In the genomic region with DNA sequence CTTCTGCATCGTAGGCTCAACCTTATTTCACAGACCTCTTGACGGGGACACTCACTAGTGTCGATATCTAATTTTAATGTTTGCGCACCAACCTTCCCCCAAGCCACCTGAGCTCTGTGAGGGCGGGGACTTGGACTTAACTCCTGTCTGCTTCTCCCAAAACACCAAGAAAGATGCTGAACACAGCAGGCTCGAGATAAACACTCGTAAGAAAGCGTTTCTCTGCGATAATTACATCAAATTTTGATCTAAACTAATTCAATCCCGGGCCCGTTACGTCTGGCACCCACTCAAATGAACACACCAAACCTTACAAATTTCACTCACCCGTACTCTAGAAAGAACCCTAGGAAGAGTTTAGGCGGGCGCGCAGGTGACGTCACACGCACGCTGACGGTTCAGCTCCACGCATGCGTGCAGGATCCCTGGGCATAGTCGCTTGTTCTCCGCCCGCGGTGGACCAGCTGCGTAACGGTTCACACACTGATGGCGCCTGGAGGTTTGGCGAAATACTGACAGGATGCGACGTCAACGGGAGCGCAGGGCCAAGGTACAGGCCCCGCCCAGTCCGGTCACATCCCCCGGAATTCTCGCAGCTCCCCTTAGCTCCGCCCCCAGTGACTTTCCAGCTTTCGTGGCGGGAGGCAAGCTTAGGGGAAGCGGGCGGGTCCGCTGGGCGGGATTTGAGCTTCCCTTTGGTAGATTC, we compare ENCODE assay signal across 8 cellular contexts. TPM values are rescaled to one million over a fixed set of nuclear protein-coding genes. Genes with fewer than 3 reads are reported as not detected.
A peak's percentile ranks its signal among the peaks of the same experiment; 100 is the strongest.
DNase-seq lines count a peak whose midpoint lies in the region; ATAC-seq and TF ChIP-seq lines count a peak whose summit lies in the region.

A gene with protein sequence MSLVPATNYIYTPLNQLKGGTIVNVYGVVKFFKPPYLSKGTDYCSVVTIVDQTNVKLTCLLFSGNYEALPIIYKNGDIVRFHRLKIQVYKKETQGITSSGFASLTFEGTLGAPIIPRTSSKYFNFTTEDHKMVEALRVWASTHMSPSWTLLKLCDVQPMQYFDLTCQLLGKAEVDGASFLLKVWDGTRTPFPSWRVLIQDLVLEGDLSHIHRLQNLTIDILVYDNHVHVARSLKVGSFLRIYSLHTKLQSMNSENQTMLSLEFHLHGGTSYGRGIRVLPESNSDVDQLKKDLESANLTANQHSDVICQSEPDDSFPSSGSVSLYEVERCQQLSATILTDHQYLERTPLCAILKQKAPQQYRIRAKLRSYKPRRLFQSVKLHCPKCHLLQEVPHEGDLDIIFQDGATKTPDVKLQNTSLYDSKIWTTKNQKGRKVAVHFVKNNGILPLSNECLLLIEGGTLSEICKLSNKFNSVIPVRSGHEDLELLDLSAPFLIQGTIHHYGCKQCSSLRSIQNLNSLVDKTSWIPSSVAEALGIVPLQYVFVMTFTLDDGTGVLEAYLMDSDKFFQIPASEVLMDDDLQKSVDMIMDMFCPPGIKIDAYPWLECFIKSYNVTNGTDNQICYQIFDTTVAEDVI (minus strand): TSS at position 359 of the 706 bp plus-strand sequence. CDS start 32,652 bp downstream, outside the sequence.

- H3K9me3 ChIP-seq in OCI-LY3 (ENCODE audit: insufficient read depth, low read length) = no peaks in the 10 kb centered on the region

- H3K27ac ChIP-seq in OCI-LY3 (ENCODE audit: low read length) = peak within 1 kb of the TSS; percentile 69

- ATAC-seq in GM21515 (IDR thresholded peaks at IDR 0.05; ENCODE audit: unreplicated experiment) = peak; percentile 100

- H3K4me3 ChIP-seq in OCI-LY3 (ENCODE audit: low read length) = peak within 1 kb of the TSS; percentile 81

- H3K27me3 Mint-ChIP-seq in endothelial cell (ENCODE audit: unreplicated experiment) = peaks cover 6% of the 10 kb centered on the region
- H3K27me3 Mint-ChIP-seq in mesothelial cell of epicardium (ENCODE audit: low read depth) = no peaks in the 10 kb centered on the region

- peaks cover 40% of the 10 kb centered on the region for H3K79me2 ChIP-seq in OCI-LY3 (ENCODE audit: low read length)

- DNase-seq in D341Med (ENCODE audit: low spot score) (peak; percentile 95), HuH-7 (ENCODE audit: low spot score) (peak; percentile 81), endothelial cell (ENCODE audit: low spot score) (peak; percentile 95), mesothelial cell of epicardium (ENCODE audit: low spot score in 2 of 2, unreplicated experiment in 2 of 2) (peak; percentile 94 to 96)
- peak; percentile 98 for DNase-seq in activated CD8-positive, alpha-beta memory T cell treated with anti-CD3 and anti-CD28 coated beads, Interleukin-2, amount 50 U/mL, for 48 hours
- DNase-seq in stimulated activated CD8-positive, alpha-beta memory T cell treated with anti-CD3 and anti-CD28 coated beads, Interleukin-15, amount 100 ng/mL, for 48 hours (ENCODE audit: low read depth in 2 of 2) = peak; percentile 96 to 98

- H3K4me3 Mint-ChIP-seq in endothelial cell (ENCODE audit: unreplicated experiment) = peak within 1 kb of the TSS; percentile 99
- H3K4me3 Mint-ChIP-seq in mesothelial cell of epicardium = peak within 1 kb of the TSS; percentile 90

- H3K4me2 ChIP-seq in OCI-LY3 (ENCODE audit: low read length) = peak within 1 kb of the TSS; percentile 83

- H3K4me1 Mint-ChIP-seq in endothelial cell (ENCODE audit: unreplicated experiment) (peaks cover 12% of the 10 kb centered on the region), mesothelial cell of epicardium (peaks cover 23% of the 10 kb centered on the region)

- peak within 1 kb of the TSS; percentile 76 for H3K9ac ChIP-seq in OCI-LY3 (ENCODE audit: low read length)

- peak within 1 kb of the TSS; percentile 95 for H3K27ac Mint-ChIP-seq in endothelial cell (ENCODE audit: unreplicated experiment)
- peak within 1 kb of the TSS; percentile 96 for H3K27ac Mint-ChIP-seq in mesothelial cell of epicardium

- peak within 1 kb of the TSS; percentile 94 for H2AFZ ChIP-seq in OCI-LY3 (ENCODE audit: low read depth, low read length)

- H4K20me1 ChIP-seq in OCI-LY3 (ENCODE audit: insufficient read depth, low read length) = no peaks in the 10 kb centered on the region

- no peaks in the 10 kb centered on the region for H3K9me3 Mint-ChIP-seq in endothelial cell (ENCODE audit: unreplicated experiment)
- no peaks in the 10 kb centered on the region for H3K9me3 Mint-ChIP-seq in mesothelial cell of epicardium

- H3K4me1 ChIP-seq in OCI-LY3 (ENCODE audit: low read length) = peaks cover 9% of the 10 kb centered on the region

- TF ChIP-seq CTCF in OCI-LY3 (IDR thresholded peaks at IDR 0.05; ENCODE audit: low read depth, low read length) (no peak), endothelial cell (IDR thresholded peaks at IDR 0.05; ENCODE audit: unreplicated experiment) (no peak), mesothelial cell of epicardium (IDR thresholded peaks at IDR 0.05; ENCODE audit: unreplicated experiment) (no peak)

- H3K27me3 ChIP-seq in OCI-LY3 (ENCODE audit: low read depth, low read length) = no peaks in the 10 kb centered on the region

- H3K36me3 Mint-ChIP-seq in endothelial cell (ENCODE audit: low read depth, unreplicated experiment) = no peaks in the 10 kb centered on the region
- peaks cover 2% of the 10 kb centered on the region for H3K36me3 Mint-ChIP-seq in mesothelial cell of epicardium

- H3K36me3 ChIP-seq in OCI-LY3 (replicated peaks; ENCODE audit: low read depth, low read length) = no peaks in the 10 kb centered on the region

RNA-seq across cellular contexts. Expression of the gene that starts here (rescaled TPM):
- total RNA-seq in endothelial cell (ENCODE audit: unreplicated experiment) (25.7 TPM), mesothelial cell of epicardium (21.8 to 34.2 TPM (median 26.9 TPM) in 3 replicates)

Comparison
In these comparisons a context has a peak if more than half of its experiments do, and no peak if none do; other contexts are left out.
1. Peak in every context shown above with its lines: DNase-seq, ATAC-seq, H3K4me3 ChIP-seq and H3K27ac ChIP-seq.